In genomic region chr2:26737221-26737620, GRCh38 we compare ENCODE assay signal across 29 cellular contexts. TPM values are rescaled to one million over a fixed set of nuclear protein-coding genes. Genes with fewer than 3 reads are reported as not detected.
"Had no signal": no experiment of that assay in that cellular context is flagged by ENCODE, and none has a peak within 500 bp of the region (broad histone marks: within the 10 kb centered on the region; RNA-seq: fewer than 3 reads in every experiment).

No MANE protein-coding gene starts in this region.

- H3K36me3 ChIP-seq: brain microvascular endothelial cell, cardiac muscle cell, Peyer's patch, SJCRH30 had no signal

- H3K4me3 ChIP-seq: cardiac muscle cell, Peyer's patch, SJCRH30 had no signal

- H3K27me3 ChIP-seq: cardiac muscle cell, Peyer's patch had no signal

- H3K9me3 ChIP-seq: Peyer's patch, SJCRH30 had no signal

- H3K4me1 ChIP-seq: Peyer's patch had no signal

- H3K27ac ChIP-seq: brain microvascular endothelial cell, cardiac muscle cell, Peyer's patch, RWPE1, SJCRH30 had no signal

- ATAC-seq: activated T-helper 17 cell treated with anti-CD3 and anti-CD28 coated beads, Interleukin-2, amount 50 U/mL, for 72 hours; T-helper 17 cell had no signal

- DNase-seq: activated B cell treated with CpG ODN at 0.5 μM for 24 hours; activated CD4-positive, alpha-beta memory T cell treated with anti-CD3 and anti-CD28 coated beads, Interleukin-2, amount 10 ng/mL, durations not matched to agents 7 days and 5 days; activated CD4-positive, alpha-beta T cell treated with anti-CD3 and anti-CD28 coated beads for 1 hour; activated CD4-positive, alpha-beta T cell treated with anti-CD3 and anti-CD28 coated beads, Interleukin-2, amount 10 ng/mL, durations not matched to agents 24 days and 14 days; activated gamma-delta T cell; activated naive CD4-positive, alpha-beta T cell treated with anti-CD3 and anti-CD28 coated beads for 36 hours; activated T-cell treated with anti-CD3 and anti-CD28 coated beads for 4 hours; activated T-cell treated with anti-CD3 and anti-CD28 coated beads, Interleukin-2, amount 50 U/mL, for 48 hours; brain microvascular endothelial cell; Kasumi-1; KBM-7; NCI-H1694; NCI-H2029; NCI-H2107; NCI-H2171 treated with DMSO at 0.1 percent for 48 hours; NCI-H226; NCI-H510A; NCI-H526 treated with DMSO at 0.1 percent for 48 hours; NK-92 treated with Interleukin-12 subunit alpha and Interleukin-12 subunit beta, amount 100 ng/mL, for 24 hours; OCI-M1; Peyer's patch; Right ventricle myocardium superior; SJCRH30; T-helper 17 cell; T-helper 9 cell had no signal

RNA-seq across cellular contexts. Expression of gene KCNK3, which starts 44.7 kb away (rescaled TPM):
- total RNA-seq: activated B cell treated with CpG ODN at 0.5 μM for 24 hours; activated CD4-positive, alpha-beta memory T cell treated with anti-CD3 and anti-CD28 coated beads, Interleukin-2, amount 10 ng/mL, durations not matched to agents 7 days and 5 days; activated CD4-positive, alpha-beta T cell treated with anti-CD3 and anti-CD28 coated beads, Interleukin-2, amount 10 ng/mL, durations not matched to agents 24 days and 14 days; activated CD8-positive, alpha-beta memory T cell treated with anti-CD3 and anti-CD28 coated beads for 36 hours; activated naive CD4-positive, alpha-beta T cell treated with anti-CD3 and anti-CD28 coated beads for 36 hours; activated T-helper 17 cell treated with anti-CD3 and anti-CD28 coated beads, Interleukin-2, amount 50 U/mL, for 72 hours; T-helper 17 cell had no signal
